1 cellular context compared by ENCODE assay signal in the genomic region with DNA sequence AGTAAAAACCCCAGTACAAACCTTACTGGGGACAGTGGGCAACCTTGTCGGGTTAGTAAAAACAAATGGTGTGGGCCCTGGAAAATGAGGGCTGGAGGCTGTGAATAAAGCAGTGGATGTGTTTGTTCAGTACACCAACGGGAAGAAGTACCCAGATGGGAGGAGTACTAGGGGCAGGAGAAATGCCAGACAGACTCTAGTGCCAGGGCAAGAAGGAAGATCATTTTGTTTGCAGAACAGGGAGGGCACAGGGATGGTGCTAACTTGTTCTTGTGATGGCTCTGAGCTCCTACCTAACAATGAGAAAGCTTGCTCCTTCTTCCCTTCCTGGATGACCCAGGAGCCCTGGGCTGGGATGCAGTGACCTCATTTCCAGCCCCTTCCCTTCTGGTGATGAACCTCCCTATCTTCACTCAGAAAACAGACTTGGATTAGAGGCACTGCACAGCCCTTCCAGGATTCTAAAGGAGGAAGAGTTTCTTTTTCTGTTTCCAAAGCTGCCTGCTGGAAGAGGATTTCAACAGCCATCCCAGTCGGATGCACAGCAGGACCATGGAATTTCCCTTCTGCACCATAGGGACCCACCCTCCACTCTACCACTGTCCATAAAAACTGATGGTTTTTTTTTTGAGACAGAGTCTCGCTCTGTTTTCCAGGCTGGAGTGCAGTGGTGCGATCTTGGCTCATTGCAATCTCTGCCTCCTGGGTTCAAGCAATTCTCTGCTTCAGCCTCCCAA.
TF ChIP-seq lines count a peak whose summit lies in the region.

No MANE protein-coding gene starts in this region.

TF ChIP-seq in liver, 16 proteins besides CTCF, POLR2A, EP300 and RAD21 (continued from another document):
- TF ChIP-seq ATF3 (IDR thresholded peaks at IDR 0.05) (no peak), RXRA (IDR thresholded peaks at IDR 0.05) (no peak), FOXA2 (IDR thresholded peaks at IDR 0.05) (no peak), TAF1 (conservative IDR thresholded peaks at IDR 0.05) (no peak), FOXA1 (IDR thresholded peaks at IDR 0.05) (no peak), EGR1 (IDR thresholded peaks at IDR 0.05; ENCODE audit: low read depth in 2 of 2) (no peak), JUND (IDR thresholded peaks at IDR 0.05) (no peak)
- TF ChIP-seq, protein P1, sequence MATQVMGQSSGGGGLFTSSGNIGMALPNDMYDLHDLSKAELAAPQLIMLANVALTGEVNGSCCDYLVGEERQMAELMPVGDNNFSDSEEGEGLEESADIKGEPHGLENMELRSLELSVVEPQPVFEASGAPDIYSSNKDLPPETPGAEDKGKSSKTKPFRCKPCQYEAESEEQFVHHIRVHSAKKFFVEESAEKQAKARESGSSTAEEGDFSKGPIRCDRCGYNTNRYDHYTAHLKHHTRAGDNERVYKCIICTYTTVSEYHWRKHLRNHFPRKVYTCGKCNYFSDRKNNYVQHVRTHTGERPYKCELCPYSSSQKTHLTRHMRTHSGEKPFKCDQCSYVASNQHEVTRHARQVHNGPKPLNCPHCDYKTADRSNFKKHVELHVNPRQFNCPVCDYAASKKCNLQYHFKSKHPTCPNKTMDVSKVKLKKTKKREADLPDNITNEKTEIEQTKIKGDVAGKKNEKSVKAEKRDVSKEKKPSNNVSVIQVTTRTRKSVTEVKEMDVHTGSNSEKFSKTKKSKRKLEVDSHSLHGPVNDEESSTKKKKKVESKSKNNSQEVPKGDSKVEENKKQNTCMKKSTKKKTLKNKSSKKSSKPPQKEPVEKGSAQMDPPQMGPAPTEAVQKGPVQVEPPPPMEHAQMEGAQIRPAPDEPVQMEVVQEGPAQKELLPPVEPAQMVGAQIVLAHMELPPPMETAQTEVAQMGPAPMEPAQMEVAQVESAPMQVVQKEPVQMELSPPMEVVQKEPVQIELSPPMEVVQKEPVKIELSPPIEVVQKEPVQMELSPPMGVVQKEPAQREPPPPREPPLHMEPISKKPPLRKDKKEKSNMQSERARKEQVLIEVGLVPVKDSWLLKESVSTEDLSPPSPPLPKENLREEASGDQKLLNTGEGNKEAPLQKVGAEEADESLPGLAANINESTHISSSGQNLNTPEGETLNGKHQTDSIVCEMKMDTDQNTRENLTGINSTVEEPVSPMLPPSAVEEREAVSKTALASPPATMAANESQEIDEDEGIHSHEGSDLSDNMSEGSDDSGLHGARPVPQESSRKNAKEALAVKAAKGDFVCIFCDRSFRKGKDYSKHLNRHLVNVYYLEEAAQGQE (IDR thresholded peaks at IDR 0.05), result no peak
- TF ChIP-seq, protein P2, sequence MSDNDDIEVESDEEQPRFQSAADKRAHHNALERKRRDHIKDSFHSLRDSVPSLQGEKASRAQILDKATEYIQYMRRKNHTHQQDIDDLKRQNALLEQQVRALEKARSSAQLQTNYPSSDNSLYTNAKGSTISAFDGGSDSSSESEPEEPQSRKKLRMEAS (IDR thresholded peaks at IDR 0.05), result no peak
